Comparison of ENCODE assay signal across 9 cellular contexts in the genomic region with DNA sequence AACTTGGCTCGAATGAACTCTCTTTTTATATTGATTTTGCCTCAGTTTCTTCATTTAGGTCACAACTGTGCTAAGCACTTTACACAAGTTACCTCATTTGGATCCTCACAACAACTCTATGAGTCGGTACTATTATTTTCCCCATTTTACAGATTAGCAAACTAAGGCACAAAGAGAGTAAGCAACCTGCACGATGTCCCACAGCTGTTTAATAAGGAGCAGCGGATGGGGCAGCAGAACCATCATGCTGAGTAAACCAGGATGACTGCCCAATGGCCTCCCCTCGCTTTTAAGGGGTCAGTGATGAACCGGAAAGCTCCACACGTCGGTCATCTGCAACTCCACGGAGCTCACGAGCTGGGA. TPM values are rescaled to one million over a fixed set of nuclear protein-coding genes. Genes with fewer than 3 reads are reported as not detected.
DNase-seq lines count a peak whose midpoint lies in the region; ATAC-seq, FAIRE-seq and TF ChIP-seq lines count a peak whose summit lies in the region.
"Had no signal": no experiment of that assay in that cellular context is flagged by ENCODE, and none has a peak within 500 bp of the region (broad histone marks: within the 10 kb centered on the region; RNA-seq: fewer than 3 reads in every experiment).

No MANE protein-coding gene starts in this region.

- H3K36me3 Mint-ChIP-seq in activated T-cell treated with anti-CD3 and anti-CD28 coated beads, Interleukin-2, amount 50 U/mL, for 72 hours (ENCODE audit: insufficient read depth in 2 of 2) = no peaks in the 10 kb centered on the region

- TF ChIP-seq CTCF in ascending aorta (IDR thresholded peaks at IDR 0.05) = no peak
- TF ChIP-seq CTCF in lower leg skin (IDR thresholded peaks at IDR 0.05) = no peak
- TF ChIP-seq CTCF in transverse colon (IDR thresholded peaks at IDR 0.05) = no peak

- H3K9me3 Mint-ChIP-seq in activated T-cell treated with anti-CD3 and anti-CD28 coated beads, Interleukin-2, amount 50 U/mL, for 72 hours = no peaks in the 10 kb centered on the region

- H3K27me3 ChIP-seq in ascending aorta = no peaks in the 10 kb centered on the region
- no peaks in the 10 kb centered on the region for H3K27me3 ChIP-seq in transverse colon

- H3K4me1 Mint-ChIP-seq in activated T-cell treated with anti-CD3 and anti-CD28 coated beads, Interleukin-2, amount 50 U/mL, for 72 hours (ENCODE audit: low read depth) = peaks cover 11% of the 10 kb centered on the region

- H3K4me3 ChIP-seq in ascending aorta (peak overlapping the region; percentile 77), lower leg skin (ENCODE audit: low read depth, poor library complexity, severe bottlenecking) (peak overlapping the region; percentile 45), transverse colon (peak overlapping the region; percentile 58 to 73 (median 68))

- no peak for DNase-seq in activated T-cell treated with anti-CD3 and anti-CD28 coated beads, Interleukin-2, amount 50 U/mL, for 72 hours
- DNase-seq in activated T-cell treated with anti-CD3 and anti-CD28 coated beads, Interleukin-2, amount 50 U/mL, for 48 hours = no peak
- no peak for DNase-seq in ascending aorta (ENCODE audit: low spot score in 2 of 2)
- no peak for DNase-seq in lower leg skin (ENCODE audit: low spot score in 2 of 2)
- no peak for DNase-seq in transverse colon
- no peak for DNase-seq in GM19239 (ENCODE audit: insufficient read length, low spot score)
- no peak for DNase-seq in NCI-H1105 (lab: John Stamatoyannopoulos, UW)

- in situ Hi-C loops in transverse colon (cut with MboI; ENCODE audit: low pct_ligation_motif_present in 1 of 4, low pct_unique_long_range_greater_than_20kb in 1 of 4, low sequenced_read_pairs in 3 of 4) = loop anchor here in 1 of 4 donors (25.0 kb wide), 1 partner anchor 1622 kb away; no protein-coding TSS in a partner anchor

- WGBS in lower leg skin, 2 donors = 11 to 15% methylated on average over 10 of the region's 10 CpGs
- 15 to 33% methylated on average over 1 to 10 of the region's 10 CpGs for WGBS in transverse colon (ENCODE audit: low coverage in 1 of 2), 2 donors

- no peak for FAIRE-seq in GM19239 (lab: Jason Lieb, UNC)

- H3K9me3 ChIP-seq in ascending aorta = no peaks in the 10 kb centered on the region
- no peaks in the 10 kb centered on the region for H3K9me3 ChIP-seq in transverse colon

- peak overlapping the region; percentile 74 to 79 for H3K4me3 Mint-ChIP-seq in activated T-cell treated with anti-CD3 and anti-CD28 coated beads, Interleukin-2, amount 50 U/mL, for 72 hours

- H3K27me3 Mint-ChIP-seq in activated T-cell treated with anti-CD3 and anti-CD28 coated beads, Interleukin-2, amount 50 U/mL, for 72 hours (ENCODE audit: low read depth) = peaks cover 21% of the 10 kb centered on the region

- H3K36me3 ChIP-seq in ascending aorta (no peaks in the 10 kb centered on the region), transverse colon (no peaks in the 10 kb centered on the region)

- no peak overlapping the region for H3K27ac Mint-ChIP-seq in activated T-cell treated with anti-CD3 and anti-CD28 coated beads, Interleukin-2, amount 50 U/mL, for 72 hours

- no peak for ATAC-seq in activated T-cell treated with anti-CD3 and anti-CD28 coated beads, Interleukin-2, amount 50 U/mL, for 72 hours (replicated peaks in 1 of 2)
- no peak for ATAC-seq in HG03097 (IDR thresholded peaks at IDR 0.05; ENCODE audit: low FRiP score, unreplicated experiment)

- TF ChIP-seq POLR2A in lower leg skin (IDR thresholded peaks at IDR 0.05) (no peak), transverse colon (IDR thresholded peaks at IDR 0.05) (no peak)

- TF ChIP-seq EP300 in transverse colon (IDR thresholded peaks at IDR 0.05; ENCODE audit: low read depth) = no peak

- intact Hi-C loops in ascending aorta (cut with DNase I) = loop anchor here (5.0 kb wide), 3 partner anchors 103 to 1627 kb away; a partner anchor contains a TSS
- intact Hi-C loops in lower leg skin (cut with DNase I; ENCODE audit: low total_unique reads) = no loop called here
- intact Hi-C loops in transverse colon (cut with DNase I; ENCODE audit: low total_unique reads) = no loop called here

- H3K4me1 ChIP-seq in ascending aorta (peaks cover 0 to 18% of the 10 kb centered on the region in 2 donors), transverse colon (peaks cover 0 to 49% (median 23%) of the 10 kb centered on the region in 4 donors)

- peak overlapping the region; percentile 82 to 90 for H3K27ac ChIP-seq in ascending aorta
- H3K27ac ChIP-seq in transverse colon = peak overlapping the region; percentile 86 to 90 (median 88)

RNA-seq across cellular contexts. Expression of a gene that starts 0.6 kb away (rescaled TPM):
- 1 to 10 TPM; 2.3 to 4.6 TPM for total RNA-seq in activated T-cell treated with anti-CD3 and anti-CD28 coated beads, Interleukin-2, amount 50 U/mL, for 72 hours
- total RNA-seq in ascending aorta = 23.5 TPM
- 1 to 10 TPM; 2.9 to 6.4 (median 4.7) TPM for total RNA-seq in lower leg skin
- 100 to 1,000 TPM in 2 of 4 donors, 10 to 100 TPM in 2; 23.9 to 143 (median 106) TPM for total RNA-seq in transverse colon

RNA-seq across cellular contexts. Expression of a gene that starts 38.3 kb away (rescaled TPM):
- not detected for total RNA-seq in activated T-cell treated with anti-CD3 and anti-CD28 coated beads, Interleukin-2, amount 50 U/mL, for 72 hours
- total RNA-seq in ascending aorta = not detected
- under 1 TPM in 3 of 4 donors, not detected in 1; 0.46 to 0.69 (median 0.65) TPM for total RNA-seq in lower leg skin
- not detected for total RNA-seq in transverse colon
- total RNA-seq: renal cortical epithelial cell had no signal
